ENCODE assay signal across 12 cellular contexts in genomic region chr7:141941075-141941474, GRCh38. TPM values are rescaled to one million over a fixed set of nuclear protein-coding genes. Genes with fewer than 3 reads are reported as not detected.
"Had no signal": no experiment of that assay in that cellular context is flagged by ENCODE, and none has a peak within 500 bp of the region (broad histone marks: within the 10 kb centered on the region; RNA-seq: fewer than 3 reads in every experiment).

No MANE protein-coding gene starts in this region.

- DNase-seq: GM23248, GOT3, H7, IMR-90, Karpas-422, KBM-7 had no signal

- H3K4me3 ChIP-seq: GM23248, HAP-1 had no signal

- H3K36me3 ChIP-seq: HAP-1 had no signal

- H3K9me3 ChIP-seq: HAP-1 had no signal

- ATAC-seq: HCT116 had no signal

- H3K4me1 ChIP-seq: HAP-1 had no signal

- FAIRE-seq: HTR-8/SVneo had no signal

- H3K27ac ChIP-seq: GM23248, KMS-11 had no signal

RNA-seq across cellular contexts. Expression of gene CLEC5A, which starts 5.7 kb away (rescaled TPM):
- total RNA-seq: GM23248, H4, H7, HT-29, IMR-90 had no signal

RNA-seq across cellular contexts. Expression of gene OR9A4, which starts 24.9 kb away (rescaled TPM):
- total RNA-seq: GM23248, H4, H7, HT-29, IMR-90 had no signal

RNA-seq across cellular contexts. Expression of gene TAS2R38, which starts 32.5 kb away (rescaled TPM):
- total RNA-seq: GM23248, H4, H7, IMR-90 had no signal

RNA-seq across cellular contexts. Expression of gene MGAM, which starts 54.6 kb away (rescaled TPM):
- total RNA-seq: IMR-90 had no signal
